In the genomic region with DNA sequence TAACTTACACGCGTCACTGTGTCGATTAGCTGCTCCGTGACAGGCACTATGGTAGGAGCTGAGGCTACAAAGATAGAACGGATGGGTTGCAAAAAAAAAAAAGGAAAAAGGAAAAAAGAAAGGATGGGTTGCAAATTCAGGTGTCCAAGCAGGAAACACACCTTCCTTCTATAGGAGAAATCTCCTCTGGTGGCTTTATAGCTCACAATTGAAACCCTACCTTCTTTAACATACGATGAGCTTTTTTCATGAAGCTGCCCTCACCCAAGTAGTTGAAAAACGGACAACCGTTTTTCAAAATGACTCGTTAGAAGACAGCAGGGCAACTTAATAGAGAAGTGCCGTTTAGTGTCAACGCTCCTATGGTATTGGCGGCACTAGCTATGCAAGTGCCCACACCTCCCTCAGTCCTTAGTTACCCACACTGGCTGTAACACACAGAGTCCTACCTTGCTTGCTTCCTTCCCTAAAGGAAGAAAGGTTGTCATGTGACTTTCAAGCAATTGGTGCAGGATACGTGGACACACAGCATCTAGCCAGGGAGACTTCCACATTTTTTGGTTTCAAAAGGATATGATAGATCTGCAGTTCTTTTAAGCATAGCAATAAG, we compare ENCODE assay signal across 8 cellular contexts. TPM values are rescaled to one million over a fixed set of nuclear protein-coding genes. Genes with fewer than 3 reads are reported as not detected.
A peak's percentile ranks its signal among the peaks of the same experiment; 100 is the strongest.
DNase-seq lines count a peak whose midpoint lies in the region; ATAC-seq, FAIRE-seq and TF ChIP-seq lines count a peak whose summit lies in the region.

No MANE protein-coding gene starts in this region.

- H3K9me1 ChIP-seq in keratinocyte (ENCODE audit: control insufficient read depth, extremely low read depth, insufficient read depth, low read length) = peaks cover 2% of the 10 kb centered on the region

- no peaks in the 10 kb centered on the region for H3K9me3 ChIP-seq in A673 (ENCODE audit: low read depth, low read length, poor library complexity, severe bottlenecking)
- no peaks in the 10 kb centered on the region for H3K9me3 ChIP-seq in breast epithelium
- no peaks in the 10 kb centered on the region for H3K9me3 ChIP-seq in keratinocyte (ENCODE audit: control insufficient read depth, low read depth, low read length)
- H3K9me3 ChIP-seq in spleen = peaks cover 0 to 10% (median 6%) of the 10 kb centered on the region in 8 donors

- peak overlapping the region; percentile 100 for H3K9ac ChIP-seq in keratinocyte (ENCODE audit: control insufficient read depth, extremely low read depth, insufficient read depth, low read length)

- TF ChIP-seq CTCF in A673 (conservative IDR thresholded peaks at IDR 0.05; ENCODE audit: low read depth, low read length) = no peak
- no peak for TF ChIP-seq CTCF in GM06990 (IDR thresholded peaks at IDR 0.05; ENCODE audit: insufficient read depth, low read length, poor library complexity, severe bottlenecking)
- no peak for TF ChIP-seq CTCF in breast epithelium (IDR thresholded peaks at IDR 0.05)
- TF ChIP-seq CTCF in keratinocyte (optimal IDR thresholded peaks at IDR 0.05 in 1 of 3, IDR thresholded peaks at IDR 0.05 in 1 of 3, conservative IDR thresholded peaks at IDR 0.05 in 1 of 3; ENCODE audit: extremely low read depth in 1 of 3, insufficient read depth in 2 of 3, low read length in 3 of 3) = no peak
- no peak for TF ChIP-seq CTCF in spleen (IDR thresholded peaks at IDR 0.05 in 8 of 11, conservative IDR thresholded peaks at IDR 0.05 in 3 of 11)

- peaks cover 47% of the 10 kb centered on the region for H3K79me2 ChIP-seq in keratinocyte (ENCODE audit: control insufficient read depth, insufficient read depth, low read length)

- H3K4me3 ChIP-seq in A673 (ENCODE audit: low read depth, low read length, poor library complexity, severe bottlenecking) (peak overlapping the region; percentile 81), GM06990 (replicated peaks; ENCODE audit: low read depth, low read length) (peak overlapping the region; percentile 79), breast epithelium (peak overlapping the region; percentile 70 to 85 (median 84)), keratinocyte (ENCODE audit: control insufficient read depth in 2 of 3, extremely low read depth in 1 of 3, insufficient read depth in 2 of 3, low read depth in 1 of 3, low read length in 3 of 3) (peak overlapping the region; percentile 74 to 89 (median 85)), spleen (peak overlapping the region; percentile 62 to 95 (median 80))

- dilution Hi-C loops in keratinocyte (cut with MboI; ENCODE audit: extremely low pct_ligation_motif_present, low sequenced_read_pairs) = no loop called here

- CTCF ChIA-PET in A673 (lab: Charles Lee) = interaction anchor here (0.9 to 1.5 kb wide), 2 partner anchors 44 to 66 kb away, joined by 3 to 6 read pairs; a partner anchor contains a TSS

- TF ChIP-seq POLR2A in breast epithelium (IDR thresholded peaks at IDR 0.05) (no peak), spleen (IDR thresholded peaks at IDR 0.05) (no peak)

- H2AFZ ChIP-seq in keratinocyte (ENCODE audit: control insufficient read depth, low read length) = peak overlapping the region; percentile 97

- H3K27ac ChIP-seq in A673 (ENCODE audit: low read depth, low read length, poor library complexity, severe bottlenecking) (peak overlapping the region; percentile 89), breast epithelium (peak overlapping the region; percentile 95 to 99), keratinocyte (ENCODE audit: control insufficient read depth, insufficient read depth, low read length) (peak overlapping the region; percentile 99), spleen (peak overlapping the region; percentile 80 to 98 (median 96))

- peaks cover 6% of the 10 kb centered on the region for H4K20me1 ChIP-seq in keratinocyte (ENCODE audit: control insufficient read depth, extremely low read depth, insufficient read depth, low read length)

- H3K4me1 ChIP-seq in A673 (ENCODE audit: insufficient read depth, low read length, poor library complexity, severe bottlenecking) (peaks cover 4% of the 10 kb centered on the region), breast epithelium (peaks cover 0 to 5% of the 10 kb centered on the region in 2 donors), keratinocyte (ENCODE audit: control insufficient read depth, extremely low read depth, insufficient read depth, low read length) (peaks cover 10% of the 10 kb centered on the region), spleen (peaks cover 26 to 54% (median 44%) of the 10 kb centered on the region in 6 donors)

- WGBS in spleen, 5 donors = 0 to 1% (median 1%) methylated on average over 13 of the region's 13 CpGs

- ATAC-seq in HG03460 (IDR thresholded peaks at IDR 0.05; ENCODE audit: unreplicated experiment) (peak; percentile 11), HG02970 (IDR thresholded peaks at IDR 0.05; ENCODE audit: low FRiP score, unreplicated experiment) (no peak)

- H3K27me3 ChIP-seq in A673 (replicated peaks; ENCODE audit: insufficient read depth, low read depth, low read length, poor library complexity) (no peaks in the 10 kb centered on the region), GM06990 (replicated peaks; ENCODE audit: control insufficient read depth, insufficient read depth, low read length) (no peaks in the 10 kb centered on the region), breast epithelium (no peaks in the 10 kb centered on the region), keratinocyte (ENCODE audit: control insufficient read depth, extremely low read depth, insufficient read depth, low read length) (no peaks in the 10 kb centered on the region), spleen (replicated peaks in 1 of 7) (no peaks in the 10 kb centered on the region)

- peak overlapping the region; percentile 96 for H3K4me2 ChIP-seq in keratinocyte (ENCODE audit: control insufficient read depth, extremely low read depth, insufficient read depth, low read depth, low read length)

- H3K36me3 ChIP-seq in A673 (ENCODE audit: insufficient read depth, low read length, poor library complexity, severe bottlenecking) (no peaks in the 10 kb centered on the region), GM06990 (ENCODE audit: control insufficient read depth, insufficient read depth, low read length) (no peaks in the 10 kb centered on the region), breast epithelium (no peaks in the 10 kb centered on the region), keratinocyte (ENCODE audit: control insufficient read depth in 2 of 2, extremely low read depth in 1 of 2, insufficient read depth in 2 of 2, low read length in 2 of 2) (no peaks in the 10 kb centered on the region), spleen (peaks cover 0 to 28% (median under 1%) of the 10 kb centered on the region in 6 donors)

- BruUV-seq in A673 (replicated peaks; lab: Mats Ljungman, UMichigan) = TSS peak; percentile 86

- POLR2A ChIA-PET in A673 (lab: Charles Lee; ENCODE audit: low non-redundant PET) = interaction anchor here (0.6 to 0.9 kb wide), 2 partner anchors 18 to 66 kb away, joined by 4 to 6 read pairs; a partner anchor contains a TSS

- FAIRE-seq in keratinocyte (lab: Jason Lieb, UNC) = peak; percentile 29

- intact Hi-C loops in A673 (cut with micrococcal nuclease; ENCODE audit: unreplicated experiment) = no loop called here
- intact Hi-C loops in breast epithelium (cut with DNase I; ENCODE audit: low total_unique reads) = no loop called here
- intact Hi-C loops in spleen (cut with DNase I; ENCODE audit: low total_unique reads) = no loop called here

- DNase-seq in A673 (ENCODE audit: low spot score) (peak; percentile 33), GM06990 (ENCODE audit: extremely low read depth, insufficient read length) (no peak), OCI-M1 (lab: John Stamatoyannopoulos, UW) (peak; percentile 51), breast epithelium (ENCODE audit: low spot score in 2 of 2) (no peak), keratinocyte (ENCODE audit: low read depth, low spot score) (peak; percentile 17), spleen (no peak)

RNA-seq across cellular contexts. Expression of a gene that starts 0.7 kb away (rescaled TPM):
- 39.7 and 46.9 TPM in 2 replicates for total RNA-seq in A673 (2021)
- 10 to 100 TPM; 39.7 to 64.1 (median 41.1) TPM for total RNA-seq in breast epithelium
- 15.9 to 25.3 TPM (median 20.7 TPM) in 3 replicates for polyA plus RNA-seq in keratinocyte
- 57.6 TPM for polyA plus RNA-seq in keratinocyte (2011; ENCODE audit: low read depth)
- 5.7 and 16.6 TPM in 2 replicates for polyA plus RNA-seq in keratinocyte (2011; cell fraction: cytosol; rRNA removed)
- polyA plus RNA-seq in keratinocyte (2011; cell fraction: nucleus; rRNA removed) = 21.8 and 24.7 TPM in 2 replicates
- polyA plus RNA-seq in keratinocyte (2012; ENCODE audit: low replicate concordance) = 15.1 and 20.6 TPM in 2 replicates
- 48.1 to 68.1 TPM (median 67.7 TPM) in 3 replicates for polyA minus RNA-seq in keratinocyte
- 20.0 TPM for polyA minus RNA-seq in keratinocyte (2011; cell fraction: cytosol; rRNA and poly(A)+ RNA removed)
- 32.7 and 73.4 TPM in 2 replicates for polyA minus RNA-seq in keratinocyte (2011; cell fraction: nucleus; rRNA and poly(A)+ RNA removed)
- 10 to 100 TPM; 32.9 to 75.7 (median 54.5) TPM for total RNA-seq in spleen
- 1 to 10 TPM; 3.0 to 4.5 (median 3.7) TPM for polyA plus RNA-seq in spleen

Comparison
In these comparisons a context has a peak if more than half of its experiments do, and no peak if none do; other contexts are left out.
1. DNase-seq: peak in A673 (single experiment), OCI-M1 (single experiment) and keratinocyte (single experiment); none in GM06990 (single experiment), breast epithelium (0 of 2) and spleen (single experiment).
2. Peak in every context shown above with its lines, with median percentiles within 50 percentile points of each other: H3K27ac ChIP-seq and H3K4me3 ChIP-seq.